10 cellular contexts compared by ENCODE assay signal in the genomic region with DNA sequence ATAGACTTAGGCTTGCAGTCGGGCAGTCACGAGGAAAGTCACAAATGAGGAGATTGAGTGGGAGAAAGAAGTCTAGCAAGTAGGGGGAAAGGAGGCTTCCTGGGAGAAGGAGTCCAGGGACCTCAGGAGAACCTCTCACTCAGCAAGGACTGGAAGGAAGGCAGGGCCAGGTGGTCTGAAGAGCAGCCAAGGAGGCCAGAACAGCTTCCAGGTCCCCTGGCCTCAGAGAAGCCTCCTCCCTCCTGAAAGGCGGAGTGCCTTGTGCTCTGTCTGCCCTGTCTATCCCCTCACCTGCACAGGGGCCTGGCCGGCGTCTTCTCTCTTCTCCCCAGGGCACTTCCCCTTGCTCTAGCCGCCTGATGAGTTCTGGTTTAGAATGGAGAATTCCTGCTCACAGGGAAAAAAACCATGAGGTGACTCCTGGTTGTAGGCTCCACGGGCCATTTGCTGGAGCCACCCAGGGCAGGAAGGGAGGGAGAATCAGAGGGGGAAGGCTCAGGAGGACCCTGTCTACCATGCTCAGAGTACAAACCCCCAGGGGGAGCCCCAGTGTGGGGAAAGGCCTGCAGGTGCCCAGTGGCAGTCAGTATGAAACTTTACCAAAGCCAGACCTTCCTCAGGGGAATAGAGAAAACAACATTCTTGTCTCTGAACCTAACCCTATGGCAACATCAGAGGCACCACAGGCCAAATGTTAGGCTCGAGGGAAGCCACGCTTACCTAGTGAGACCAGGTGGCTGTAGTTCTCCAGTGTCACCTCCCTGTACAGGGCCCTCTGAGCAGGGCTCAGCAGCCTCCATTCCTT. TPM values are rescaled to one million over a fixed set of nuclear protein-coding genes. Genes with fewer than 3 reads are reported as not detected.
DNase-seq lines count a peak whose midpoint lies in the region; ATAC-seq and TF ChIP-seq lines count a peak whose summit lies in the region.
"Had no signal": no experiment of that assay in that cellular context is flagged by ENCODE, and none has a peak within 500 bp of the region (broad histone marks: within the 10 kb centered on the region; RNA-seq: fewer than 3 reads in every experiment).

No MANE protein-coding gene starts in this region.

- H3K36me3 Mint-ChIP-seq in Caco-2 (ENCODE audit: insufficient read depth, unreplicated experiment) = peaks cover 23% of the 10 kb centered on the region

- no TSS peak for BruUV-seq in Caco-2 (replicated peaks; lab: Mats Ljungman, UMichigan)

- CTCF ChIA-PET in Caco-2 (lab: Charles Lee) = no interaction called here

- H3K4me1 Mint-ChIP-seq in Caco-2 (ENCODE audit: low read depth, unreplicated experiment) = no peaks in the 10 kb centered on the region

- peaks cover 9% of the 10 kb centered on the region for H3K9me3 Mint-ChIP-seq in Caco-2 (ENCODE audit: unreplicated experiment)

- H3K27ac Mint-ChIP-seq in Caco-2 (ENCODE audit: unreplicated experiment) = peak overlapping the region; percentile 17
- H3K27ac Mint-ChIP-seq: natural killer cell had no signal

- no peaks in the 10 kb centered on the region for H3K27me3 Mint-ChIP-seq in Caco-2 (ENCODE audit: insufficient read depth, unreplicated experiment)

- no peaks in the 10 kb centered on the region for H3K4me1 ChIP-seq in Caco-2

- no peaks in the 10 kb centered on the region for H3K36me3 ChIP-seq in Caco-2 (ENCODE audit: control insufficient read depth, insufficient read depth, low read length)

- ATAC-seq in GM19351 (IDR thresholded peaks at IDR 0.05; ENCODE audit: unreplicated experiment) (peak; percentile 77), HG03039 (IDR thresholded peaks at IDR 0.05; ENCODE audit: unreplicated experiment) (peak; percentile 73)
- ATAC-seq: natural killer cell had no signal

- POLR2A ChIA-PET in Caco-2 (lab: Charles Lee) = no interaction called here

- no peak overlapping the region for H3K4me3 Mint-ChIP-seq in Caco-2 (ENCODE audit: unreplicated experiment)
- H3K4me3 Mint-ChIP-seq: natural killer cell had no signal

- no peak overlapping the region for H3K4me3 ChIP-seq in Caco-2 (ENCODE audit: low read depth, low read length)

- intact Hi-C loops in Caco-2 (cut with micrococcal nuclease; ENCODE audit: unreplicated experiment) = no loop called here

- peak in 1 of 2 experiments; percentile 41 for DNase-seq in Caco-2
- DNase-seq in SHP77 treated with DMSO at 0.1 percent for 48 hours (lab: John Stamatoyannopoulos, UW) = peak; percentile 15
- no peak for DNase-seq in DMS79 (lab: John Stamatoyannopoulos, UW)
- DNase-seq in NCI-H146 treated with DMSO at 0.1 percent for 48 hours (lab: John Stamatoyannopoulos, UW; ENCODE audit: unreplicated experiment) = no peak
- DNase-seq in NCI-H526 treated with DMSO at 0.1 percent for 48 hours (lab: John Stamatoyannopoulos, UW) = no peak
- DNase-seq in NOMO-1 (lab: John Stamatoyannopoulos, UW; ENCODE audit: unreplicated experiment in 2 of 2) = no peak
- DNase-seq: foreskin melanocyte, natural killer cell had no signal

- no peaks in the 10 kb centered on the region for H3K9me3 ChIP-seq in Caco-2

- peak in 1 of 2 experiments; percentile 31 for TF ChIP-seq CTCF in Caco-2 (IDR thresholded peaks at IDR 0.05; ENCODE audit: insufficient read depth in 1 of 2, low read depth in 1 of 2, low read length in 1 of 2, severe bottlenecking in 1 of 2, unreplicated experiment in 1 of 2)

- no peaks in the 10 kb centered on the region for H3K27me3 ChIP-seq in Caco-2 (replicated peaks; ENCODE audit: control insufficient read depth, insufficient read depth, low read length)

RNA-seq across cellular contexts. Expression of a gene that starts 11.2 kb away (rescaled TPM):
- total RNA-seq in Caco-2 (2022) = 7.4 and 8.4 TPM in 2 replicates
